9 cellular contexts compared by ENCODE assay signal in the genomic region with DNA sequence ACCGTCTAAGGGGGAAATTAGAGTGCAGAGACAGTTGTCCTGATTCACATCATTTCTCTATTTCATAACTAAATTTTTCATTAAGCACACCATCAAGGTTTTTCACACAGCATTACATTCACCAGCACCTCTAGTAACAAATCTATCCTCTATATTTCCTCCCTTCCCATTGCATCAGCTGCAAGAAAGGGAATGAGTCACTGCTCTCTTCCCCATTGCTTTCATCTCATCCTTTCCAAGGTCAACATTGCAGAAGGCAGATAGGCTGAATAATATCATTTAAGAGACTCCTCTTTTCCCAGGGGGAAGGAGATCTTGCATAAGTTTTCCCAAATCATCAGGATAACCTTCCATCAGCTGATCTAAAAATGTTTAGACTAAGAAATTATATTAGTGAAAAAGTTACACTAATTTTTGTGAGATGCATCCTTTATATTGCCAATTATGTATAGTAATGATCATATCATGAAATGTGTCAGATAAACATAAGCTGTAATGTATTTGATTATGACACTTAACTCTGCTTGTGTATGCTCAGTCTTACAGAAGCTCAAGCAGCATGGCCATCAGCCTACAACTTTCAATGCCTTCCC. TPM values are rescaled to one million over a fixed set of nuclear protein-coding genes. Genes with fewer than 3 reads are reported as not detected.
A peak's percentile ranks its signal among the peaks of the same experiment; 100 is the strongest.
DNase-seq lines count a peak whose midpoint lies in the region; ATAC-seq and TF ChIP-seq lines count a peak whose summit lies in the region.
"Had no signal": no experiment of that assay in that cellular context is flagged by ENCODE, and none has a peak within 500 bp of the region (broad histone marks: within the 10 kb centered on the region; RNA-seq: fewer than 3 reads in every experiment).

No MANE protein-coding gene starts in this region.

- WGBS in H9 (ENCODE audit: extremely low coverage, insufficient read length, low lambda C conversion rate): no CpG with 5 or more reads among the region's 1 CpG

- no peak overlapping the region for H2AK5ac ChIP-seq in H9 (ENCODE audit: insufficient read length, low read length)

- H3K23me2 ChIP-seq in H9 (ENCODE audit: insufficient read length, low read depth, low read length, poor library complexity, severe bottlenecking): peaks cover 5% of the 10 kb centered on the region

- POLR2A ChIA-PET in CD8-positive, alpha-beta T cell (lab: Charles Lee): no interaction called here

- no peaks in the 10 kb centered on the region for H3K27me3 ChIP-seq in H9 (ENCODE audit: insufficient read depth, low read length)
- no peaks in the 10 kb centered on the region for H3K27me3 ChIP-seq in CD8-positive, alpha-beta T cell (ENCODE audit: insufficient read depth, low read length)
- H3K27me3 ChIP-seq: right atrium auricular region had no signal

- no peak overlapping the region for H3K27ac ChIP-seq in H9 (ENCODE audit: insufficient read length, low read depth, low read length)
- no peak overlapping the region for H3K27ac ChIP-seq in CD8-positive, alpha-beta T cell (ENCODE audit: low read depth, low read length)

- H3K4me3 Mint-ChIP-seq in H9: no peak overlapping the region
- no peak overlapping the region for H3K4me3 Mint-ChIP-seq in CD8-positive, alpha-beta T cell

- H3K4ac ChIP-seq in H9 (ENCODE audit: low read depth, low read length): no peak overlapping the region

- H4K5ac ChIP-seq in H9 (ENCODE audit: insufficient read length, low read depth, low read length): no peak overlapping the region

- CTCF ChIA-PET in CD8-positive, alpha-beta T cell (lab: Charles Lee): interaction anchor here (0.8 kb wide), 1 partner anchor 333 kb away, joined by 3 read pairs; no protein-coding TSS in a partner anchor

- peaks cover 0 to 3% of the 10 kb centered on the region in 2 experiments; a peak in 2 of 5 replicates for H3K9me3 Mint-ChIP-seq in H9
- no peaks in the 10 kb centered on the region for H3K9me3 Mint-ChIP-seq in CD8-positive, alpha-beta T cell

- H3K79me2 ChIP-seq in H9 (ENCODE audit: insufficient read depth, low read length): peaks cover 11% of the 10 kb centered on the region

- DNase-seq in AG08396 (ENCODE audit: low spot score): peak; percentile 43
- no peak for DNase-seq in H9
- peak; percentile 91 for DNase-seq in SW480 (ENCODE audit: low spot score)
- peak; percentile 50 for DNase-seq in glomerular visceral epithelial cell (ENCODE audit: extremely low spot score)
- no peak for DNase-seq in effector CD4-positive, alpha-beta T cell
- no peak for DNase-seq in D341Med (ENCODE audit: low spot score)
- DNase-seq in CD8-positive, alpha-beta T cell: no peak

- no peak overlapping the region for H3K56ac ChIP-seq in H9 (ENCODE audit: insufficient read length, low read depth, low read length)

- H3K23ac ChIP-seq in H9 (ENCODE audit: insufficient read length, low read depth, low read length): no peak overlapping the region

- peaks cover 3% of the 10 kb centered on the region; the same call in 1 of the 2 replicates for H3K4me1 ChIP-seq in H9 (ENCODE audit: insufficient read depth, low read length)
- peaks cover 13% of the 10 kb centered on the region for H3K4me1 ChIP-seq in CD8-positive, alpha-beta T cell (ENCODE audit: insufficient read depth, low read length)

- intact Hi-C loops in CD8-positive, alpha-beta T cell (cut with DNase I, micrococcal nuclease): loop anchor here in 1 of 2 experiments (5.0 to 10.0 kb wide), 4 partner anchors 459 to 984 kb away; partner anchors contain the start of genes ANGEL2, ATF3, NSL1 and TATDN3

- H3K79me1 ChIP-seq in H9 (ENCODE audit: insufficient read depth, low read depth, low read length, poor library complexity, severe bottlenecking): no peaks in the 10 kb centered on the region

- peak overlapping the region in 2 of 3 experiments; percentile 4 to 26; a peak in 4 of 7 replicates for H3K27ac Mint-ChIP-seq in H9
- no peak overlapping the region for H3K27ac Mint-ChIP-seq in CD8-positive, alpha-beta T cell

- no peak overlapping the region for H3K4me3 ChIP-seq in CD8-positive, alpha-beta T cell (ENCODE audit: low read depth, low read length)
- H3K4me3 ChIP-seq: right atrium auricular region had no signal

- H2BK12ac ChIP-seq in H9 (ENCODE audit: insufficient read length, low read depth, low read length): no peak overlapping the region

- H2BK15ac ChIP-seq in H9 (ENCODE audit: low read depth, low read length): no peak overlapping the region

- H4K91ac ChIP-seq in H9 (ENCODE audit: insufficient read length, low read depth, low read length): no peak overlapping the region

- H2BK120ac ChIP-seq in H9 (ENCODE audit: low read depth, low read length, poor library complexity, severe bottlenecking): no peak overlapping the region

- no peak overlapping the region for H2BK20ac ChIP-seq in H9 (ENCODE audit: low read depth, low read length, poor library complexity, severe bottlenecking)

- H2AFZ ChIP-seq in H9 (ENCODE audit: low read length): no peak overlapping the region

- peaks cover 28 to 30% of the 10 kb centered on the region in 2 experiments for H3K4me1 Mint-ChIP-seq in H9
- peaks cover 51% of the 10 kb centered on the region for H3K4me1 Mint-ChIP-seq in CD8-positive, alpha-beta T cell (ENCODE audit: low read depth)

- no peaks in the 10 kb centered on the region for H4K20me1 ChIP-seq in H9 (ENCODE audit: control insufficient read depth, insufficient read depth, insufficient read length)

- H3K36me3 Mint-ChIP-seq in H9 (ENCODE audit: insufficient read depth in 1 of 3, low read depth in 3 of 3): peaks cover 6 to 17% (median 12%) of the 10 kb centered on the region in 3 experiments
- H3K36me3 Mint-ChIP-seq in CD8-positive, alpha-beta T cell: peaks cover 21% of the 10 kb centered on the region

- no peak overlapping the region for H3K14ac ChIP-seq in H9 (ENCODE audit: insufficient read depth, low read length)

- H3K18ac ChIP-seq in H9 (ENCODE audit: insufficient read length, low read depth, low read length): no peak overlapping the region

- no peak overlapping the region for H2BK5ac ChIP-seq in H9 (ENCODE audit: insufficient read length, low read length)

- no peaks in the 10 kb centered on the region for H3K9me3 ChIP-seq in H9 (ENCODE audit: control insufficient read depth, low read depth, low read length)
- no peaks in the 10 kb centered on the region for H3K9me3 ChIP-seq in CD8-positive, alpha-beta T cell (ENCODE audit: low read length)
- H3K9me3 ChIP-seq: right atrium auricular region had no signal

- TF ChIP-seq CTCF in H9 (conservative IDR thresholded peaks at IDR 0.05): no peak
- no peak for TF ChIP-seq CTCF in CD8-positive, alpha-beta T cell (IDR thresholded peaks at IDR 0.05)

- no peak overlapping the region for H3K4me2 ChIP-seq in H9 (ENCODE audit: insufficient read depth, insufficient read length, low read length)

- no peak for ATAC-seq in CD8-positive, alpha-beta T cell
- no peak for ATAC-seq in HG03469 (IDR thresholded peaks at IDR 0.05; ENCODE audit: unreplicated experiment)

- no peaks in the 10 kb centered on the region for H3K36me3 ChIP-seq in CD8-positive, alpha-beta T cell (ENCODE audit: insufficient read depth, low read length)
- H3K36me3 ChIP-seq: right atrium auricular region had no signal

- no peaks in the 10 kb centered on the region for H3K27me3 Mint-ChIP-seq in H9 (ENCODE audit: low read depth)
- no peaks in the 10 kb centered on the region for H3K27me3 Mint-ChIP-seq in CD8-positive, alpha-beta T cell (ENCODE audit: low read depth)

- no peak overlapping the region for H3T11ph ChIP-seq in H9 (ENCODE audit: low read length)

- H3K9ac ChIP-seq in H9 (ENCODE audit: extremely low read depth, insufficient read length, low read length): no peak overlapping the region

- H4K8ac ChIP-seq in H9 (replicated peaks; ENCODE audit: insufficient read length, low read depth, low read length): no peak overlapping the region

RNA-seq across cellular contexts. Expression of gene INTS7, which starts 4.3 kb away (rescaled TPM):
- total RNA-seq in H9 (2021): 30.9 and 32.3 TPM in 2 replicates
- 1 to 10 TPM; 2.4 to 3.3 TPM for total RNA-seq in CD8-positive, alpha-beta T cell

RNA-seq across cellular contexts. Expression of gene DTL, which starts 4.5 kb away (rescaled TPM):
- total RNA-seq in H9 (2021): 70.1 and 73.0 TPM in 2 replicates
- 1 to 10 TPM; 1.0 to 1.2 TPM for total RNA-seq in CD8-positive, alpha-beta T cell

Comparison
In these comparisons a context has a peak if more than half of its experiments do, and no peak if none do; other contexts are left out.
1. DNase-seq: peak in AG08396 (single experiment), SW480 (single experiment) and glomerular visceral epithelial cell (single experiment); none in H9 (single experiment), effector CD4-positive, alpha-beta T cell (single experiment), D341Med (single experiment) and CD8-positive, alpha-beta T cell (0 of 7).
2. RNA of gene DTL, which starts 4.5 kb away (total RNA-seq): 70.1 to 73.0 TPM in H9; 1.0 to 1.2 TPM in CD8-positive, alpha-beta T cell; every median in the first group is over 10 times any median in the second.